Comparison of ENCODE assay signal across 8 cellular contexts in genomic region chr1:166489670-166490436, GRCh38.
A peak's percentile ranks its signal among the peaks of the same experiment; 100 is the strongest.
DNase-seq lines count a peak whose midpoint lies in the region; ATAC-seq and TF ChIP-seq lines count a peak whose summit lies in the region.

No MANE protein-coding gene starts in this region.

- DNase-seq in DMS53 treated with DMSO at 0.1 percent for 48 hours (lab: John Stamatoyannopoulos, UW; ENCODE audit: unreplicated experiment) (peak; percentile 65), myocyte (ENCODE audit: low read depth) (peak; percentile 5), tibial nerve (ENCODE audit: low spot score in 2 of 2) (no peak), HuH-7.5 (ENCODE audit: low spot score) (no peak)
- peak; percentile 21 for DNase-seq in activated naive CD8-positive, alpha-beta T cell treated with anti-CD3 and anti-CD28 coated beads, Interleukin-2, amount 50 U/mL, for 16 hours (ENCODE audit: low read depth, low spot score)

- H3K27me3 ChIP-seq in tibial nerve = no peaks in the 10 kb centered on the region

- no peaks in the 10 kb centered on the region for H3K4me1 ChIP-seq in tibial nerve

- no peak for TF ChIP-seq EP300 in tibial nerve (IDR thresholded peaks at IDR 0.05)

- ATAC-seq in GM21367 (IDR thresholded peaks at IDR 0.05; ENCODE audit: unreplicated experiment) (peak; percentile 79), HG03575 (IDR thresholded peaks at IDR 0.05; ENCODE audit: extremely low read depth, insufficient number of reproducible peaks, low FRiP score, unreplicated experiment) (peak; percentile 58), SK-N-SH treated with all-trans-retinoic acid at 6 μM for 48 hours (peak; percentile 63)

- 75 to 78% methylated on average over 17 of the region's 17 CpGs for WGBS in tibial nerve, 2 donors

- no peaks in the 10 kb centered on the region for H3K36me3 ChIP-seq in tibial nerve

- TF ChIP-seq POLR2A in tibial nerve (IDR thresholded peaks at IDR 0.05) = no peak

- no peaks in the 10 kb centered on the region for H3K9me3 ChIP-seq in tibial nerve

- TF ChIP-seq CTCF in tibial nerve (IDR thresholded peaks at IDR 0.05) = no peak

- H3K4me3 ChIP-seq in tibial nerve = peak overlapping the region in 3 of 4 donors; percentile 4 to 41 (median 41)

- peak overlapping the region in 2 of 4 donors; percentile 68 to 78 for H3K27ac ChIP-seq in tibial nerve

TF ChIP-seq in SK-N-SH treated with all-trans-retinoic acid at 6 μM for 48 hours, 23 proteins besides CTCF, POLR2A, EP300 and RAD21:
- TF ChIP-seq POU6F1 (CRISPR knock-in tag; IDR thresholded peaks at IDR 0.05; ENCODE audit: borderline replicate concordance, low read depth) (no peak), PPARA (CRISPR knock-in tag; IDR thresholded peaks at IDR 0.05; ENCODE audit: borderline replicate concordance) (no peak), TCF4 (CRISPR knock-in tag; IDR thresholded peaks at IDR 0.05; ENCODE audit: borderline replicate concordance) (no peak), CSRNP3 (CRISPR knock-in tag; IDR thresholded peaks at IDR 0.05) (no peak), ZFP3 (CRISPR knock-in tag; IDR thresholded peaks at IDR 0.05) (no peak), CSDC2 (CRISPR knock-in tag; IDR thresholded peaks at IDR 0.05) (no peak), RARB (CRISPR knock-in tag; IDR thresholded peaks at IDR 0.05) (no peak), TSHZ2 (CRISPR knock-in tag; IDR thresholded peaks at IDR 0.05) (no peak), ZC3H10 (CRISPR knock-in tag; IDR thresholded peaks at IDR 0.05) (no peak), CREB5 (CRISPR knock-in tag; IDR thresholded peaks at IDR 0.05; ENCODE audit: low read depth) (no peak), ISL1 (CRISPR knock-in tag; IDR thresholded peaks at IDR 0.05) (no peak)

Comparison
In these comparisons a context has a peak if more than half of its experiments do, and no peak if none do; other contexts are left out.
1. DNase-seq: peak in DMS53 treated with DMSO at 0.1 percent for 48 hours (single experiment), activated naive CD8-positive, alpha-beta T cell treated with anti-CD3 and anti-CD28 coated beads, Interleukin-2, amount 50 U/mL, for 16 hours (single experiment) and myocyte (single experiment); none in tibial nerve (0 of 2) and HuH-7.5 (single experiment).
2. Peak in every context shown above with its lines, with median percentiles within 50 percentile points of each other: ATAC-seq.